Comparison of ENCODE assay signal across 11 cellular contexts in genomic region chr6:13247627-13248026, GRCh38.
DNase-seq lines count a peak whose midpoint lies in the region; ATAC-seq, FAIRE-seq and TF ChIP-seq lines count a peak whose summit lies in the region.
"Had no signal": no experiment of that assay in that cellular context is flagged by ENCODE, and none has a peak within 500 bp of the region (broad histone marks: within the 10 kb centered on the region; RNA-seq: fewer than 3 reads in every experiment).

No MANE protein-coding gene starts in this region.

- H4K20me1 ChIP-seq in HepG2 (ENCODE audit: insufficient read depth, low read length) (no peaks in the 10 kb centered on the region), mammary epithelial cell (ENCODE audit: insufficient read depth, low read length) (no peaks in the 10 kb centered on the region)

- H3K56ac ChIP-seq in mesendoderm (ENCODE audit: low read length) = no peak overlapping the region

- H3K4me1 ChIP-seq in HepG2 (ENCODE audit: insufficient read depth, low read length) (peaks cover 28% of the 10 kb centered on the region), right lobe of liver (no peaks in the 10 kb centered on the region), mammary epithelial cell (ENCODE audit: insufficient read depth, low read length) (peaks cover 11% of the 10 kb centered on the region), mesendoderm (ENCODE audit: control insufficient read depth, low read depth, low read length) (no peaks in the 10 kb centered on the region), ascending aorta (no peaks in the 10 kb centered on the region)

- H3K79me2 ChIP-seq in HepG2 (ENCODE audit: insufficient read depth, low read length) (no peaks in the 10 kb centered on the region), mammary epithelial cell (ENCODE audit: insufficient read depth, low read length) (no peaks in the 10 kb centered on the region), mesendoderm (ENCODE audit: control insufficient read depth, insufficient read depth, low read length) (no peaks in the 10 kb centered on the region)

- H3K27me3 ChIP-seq in HepG2 (ENCODE audit: control insufficient read depth in 1 of 2, insufficient read depth in 2 of 2, low read length in 2 of 2) = no peaks in the 10 kb centered on the region
- H3K27me3 ChIP-seq in right lobe of liver = no peaks in the 10 kb centered on the region
- H3K27me3 ChIP-seq in mammary epithelial cell (ENCODE audit: insufficient read depth, low read length) = no peaks in the 10 kb centered on the region
- H3K27me3 ChIP-seq in mesendoderm (ENCODE audit: insufficient read depth, low read length, poor library complexity) = no peaks in the 10 kb centered on the region
- H3K27me3 ChIP-seq in ascending aorta = no peaks in the 10 kb centered on the region

- ATAC-seq in HepG2 (no peak), right lobe of liver (no peak)
- ATAC-seq: CD8-positive, alpha-beta T cell had no signal

- H3K9ac ChIP-seq in HepG2 (ENCODE audit: insufficient read depth, low read depth, low read length) (no peak overlapping the region), mammary epithelial cell (ENCODE audit: insufficient read depth, low read length) (no peak overlapping the region), mesendoderm (ENCODE audit: low read length) (no peak overlapping the region)

- H3K4me3 ChIP-seq in HepG2 (replicated peaks in 1 of 3; ENCODE audit: insufficient read depth in 1 of 3, low read depth in 2 of 3, low read length in 3 of 3) (no peak overlapping the region), right lobe of liver (no peak overlapping the region), mammary epithelial cell (replicated peaks in 1 of 3; ENCODE audit: insufficient read depth in 1 of 3, low read depth in 2 of 3, low read length in 3 of 3) (no peak overlapping the region), mesendoderm (ENCODE audit: low read length) (no peak overlapping the region), ascending aorta (no peak overlapping the region)

- H3K4me2 ChIP-seq in HepG2 (ENCODE audit: low read depth, low read length) = no peak overlapping the region
- peak overlapping the region; percentile 38 for H3K4me2 ChIP-seq in mammary epithelial cell (ENCODE audit: insufficient read depth, low read depth, low read length)
- no peak overlapping the region for H3K4me2 ChIP-seq in mesendoderm (ENCODE audit: low read length)

- BruUV-seq in HepG2 (replicated peaks; lab: Mats Ljungman, UMichigan) (no TSS peak), mammary epithelial cell (replicated peaks; lab: Mats Ljungman, UMichigan) (TSS peak; percentile 75)

- H3K9me3 ChIP-seq in HepG2 (ENCODE audit: low read length) (no peaks in the 10 kb centered on the region), right lobe of liver (no peaks in the 10 kb centered on the region), mammary epithelial cell (replicated peaks; ENCODE audit: insufficient read depth, low read length) (no peaks in the 10 kb centered on the region), ascending aorta (no peaks in the 10 kb centered on the region)

- dilution Hi-C loops in mammary epithelial cell (cut with HindIII; ENCODE audit: low sequenced_read_pairs) = no loop called here

- TF ChIP-seq POLR2A in HepG2 (IDR thresholded peaks at IDR 0.05; ENCODE audit: insufficient read depth in 1 of 2, low read depth in 2 of 2, low read length in 2 of 2) (no peak), right lobe of liver (IDR thresholded peaks at IDR 0.05) (no peak)

- H4K8ac ChIP-seq in mesendoderm (ENCODE audit: low read depth, low read length) = no peak overlapping the region

- in situ Hi-C loops in HepG2 (cut with HindIII; ENCODE audit: extremely low pct_ligation_motif_present, low pct_unique_long_range_greater_than_20kb) (no loop called here), mammary epithelial cell (cut with MboI; ENCODE audit: low sequenced_read_pairs in 2 of 2) (no loop called here)

- FAIRE-seq in HepG2 (lab: Jason Lieb, UNC) = no peak
- FAIRE-seq in frontal cortex (lab: Jason Lieb, UNC) = no peak
- no peak for FAIRE-seq in RCC 7860 (lab: Jason Lieb, UNC)
- FAIRE-seq: H54 had no signal

- TF ChIP-seq EP300 in HepG2 (IDR thresholded peaks at IDR 0.05; ENCODE audit: low read depth in 2 of 2, low read length in 2 of 2) (no peak), HepG2 (CRISPR knock-in tag; IDR thresholded peaks at IDR 0.05; ENCODE audit: borderline replicate concordance) (no peak)

- WGBS in HepG2 (ENCODE audit: low lambda C conversion rate) = 80% methylated on average over 7 of the region's 7 CpGs
- 85% methylated on average over 4 of the region's 7 CpGs for WGBS in right lobe of liver (ENCODE audit: insufficient coverage, low coverage, low lambda C conversion rate, missing lambda C conversion rate)
- 92% methylated on average over 7 of the region's 7 CpGs for WGBS in mammary epithelial cell (ENCODE audit: low coverage, missing lambda C conversion rate)
- WGBS in mesendoderm (ENCODE audit: extremely low coverage, insufficient coverage, low lambda C conversion rate) = no CpG with 5 or more reads among the region's 7 CpGs

- H3K4ac ChIP-seq in mesendoderm (ENCODE audit: low read depth, low read length) = no peak overlapping the region

- POLR2A ChIA-PET in HepG2 (lab: Yijun Ruan, JAX) = no interaction called here

- H2BK120ac ChIP-seq in mesendoderm (ENCODE audit: low read depth, low read length) = peak overlapping the region; percentile 18

- H4K5ac ChIP-seq in mesendoderm (ENCODE audit: low read length) = no peak overlapping the region

- no peak overlapping the region for H2BK15ac ChIP-seq in mesendoderm (replicated peaks; ENCODE audit: low read depth)

- H3K36me3 ChIP-seq in HepG2 (replicated peaks in 1 of 2; ENCODE audit: control insufficient read depth in 1 of 2, insufficient read depth in 2 of 2, low read length in 2 of 2) = no peaks in the 10 kb centered on the region
- no peaks in the 10 kb centered on the region for H3K36me3 ChIP-seq in right lobe of liver
- H3K36me3 ChIP-seq in mammary epithelial cell (ENCODE audit: insufficient read depth, low read length) = no peaks in the 10 kb centered on the region
- no peaks in the 10 kb centered on the region for H3K36me3 ChIP-seq in mesendoderm (ENCODE audit: control insufficient read depth, insufficient read depth, low read length)
- H3K36me3 ChIP-seq in ascending aorta = peaks cover 0 to 18% of the 10 kb centered on the region in 2 donors

- CTCF ChIA-PET in HepG2 (lab: Yijun Ruan, JAX; ENCODE audit: low intra/inter-chr PET ratio, low total read pairs) (no interaction called here), mammary epithelial cell (lab: Charles Lee; ENCODE audit: low non-redundant PET) (interaction anchor here (0.5 kb wide), 1 partner anchor 336 kb away, joined by 3 read pairs; no protein-coding TSS in a partner anchor)

- no peaks in the 10 kb centered on the region for H3K79me1 ChIP-seq in mesendoderm (ENCODE audit: low read length)

- intact Hi-C loops in HepG2 (cut with micrococcal nuclease; ENCODE audit: unreplicated experiment) = no loop called here
- intact Hi-C loops in right lobe of liver (cut with DNase I) = no loop called here
- intact Hi-C loops in mammary epithelial cell (cut with micrococcal nuclease) = no loop called here
- intact Hi-C loops in ascending aorta (cut with DNase I) = no loop called here

- TF ChIP-seq CTCF in HepG2 (CRISPR knock-in tag; IDR thresholded peaks at IDR 0.05) (no peak), right lobe of liver (IDR thresholded peaks at IDR 0.05) (no peak), mammary epithelial cell (conservative IDR thresholded peaks at IDR 0.05 in 1 of 2, IDR thresholded peaks at IDR 0.05 in 1 of 2; ENCODE audit: extremely low read depth in 1 of 2, insufficient read depth in 1 of 2, low read depth in 1 of 2, low read length in 2 of 2) (no peak), ascending aorta (IDR thresholded peaks at IDR 0.05) (no peak)

- H2AK5ac ChIP-seq in mesendoderm (ENCODE audit: low read length) = no peak overlapping the region

- H3K23ac ChIP-seq in mesendoderm (ENCODE audit: low read length) = no peak overlapping the region

- H3K18ac ChIP-seq in mesendoderm (ENCODE audit: low read length) = no peak overlapping the region

- H2AFZ ChIP-seq in HepG2 (ENCODE audit: low read length) = no peak overlapping the region
- peak overlapping the region; percentile 74 for H2AFZ ChIP-seq in mammary epithelial cell (ENCODE audit: low read depth, low read length)

- DNase-seq in HepG2 (ENCODE audit: low spot score) = no peak
- DNase-seq in right lobe of liver = no peak
- DNase-seq in mammary epithelial cell = no peak
- no peak for DNase-seq in mesendoderm
- no peak for DNase-seq in ascending aorta (ENCODE audit: low spot score in 2 of 2)
- no peak for DNase-seq in frontal cortex (ENCODE audit: low spot score in 2 of 2)
- DNase-seq in RCC 7860 (ENCODE audit: low spot score) = no peak
- no peak for DNase-seq in KG1 (lab: John Stamatoyannopoulos, UW)
- DNase-seq: 8988T; CD8-positive, alpha-beta T cell had no signal

- no peak for TF ChIP-seq RAD21 in HepG2 (CRISPR knock-in tag; IDR thresholded peaks at IDR 0.05)

- no peak overlapping the region for H2BK5ac ChIP-seq in mesendoderm (ENCODE audit: low read length)

- H3K27ac ChIP-seq in HepG2 (ENCODE audit: extremely low read length, insufficient read depth, low read length) (no peak overlapping the region), right lobe of liver (no peak overlapping the region), mammary epithelial cell (ENCODE audit: insufficient read depth, low read depth, low read length) (peak overlapping the region; percentile 8), mesendoderm (ENCODE audit: low read depth, low read length) (no peak overlapping the region), ascending aorta (no peak overlapping the region)

TF ChIP-seq in HepG2, 621 proteins besides CTCF, POLR2A, EP300 and RAD21 (continues in another document):
- TF ChIP-seq ZNF331 (CRISPR knock-in tag; IDR thresholded peaks at IDR 0.05) (no peak), HOXA7 (CRISPR knock-in tag; IDR thresholded peaks at IDR 0.05) (no peak), KMT2A (CRISPR knock-in tag; IDR thresholded peaks at IDR 0.05) (no peak), SPEN (CRISPR knock-in tag; IDR thresholded peaks at IDR 0.05; ENCODE audit: low read depth) (no peak), ZSCAN5A (CRISPR knock-in tag; IDR thresholded peaks at IDR 0.05; ENCODE audit: borderline replicate concordance) (0 out of 2 replicates have a peak, but pooled peaks have one; percentile 48), ZNF33A (CRISPR knock-in tag; IDR thresholded peaks at IDR 0.05; ENCODE audit: borderline replicate concordance) (no peak), KAT8 (CRISPR knock-in tag; IDR thresholded peaks at IDR 0.05) (no peak), ZNF546 (CRISPR knock-in tag; conservative IDR thresholded peaks at IDR 0.05) (no peak)
